ENCODE assay signal across 1 cellular context in genomic region chr17:77212081-77212832, GRCh38.
TF ChIP-seq lines count a peak whose summit lies in the region.

No MANE protein-coding gene starts in this region.

TF ChIP-seq in GM12878, 131 proteins besides CTCF, POLR2A, EP300 and RAD21 (continued from another document):
- TF ChIP-seq BCLAF1 (IDR thresholded peaks at IDR 0.05) (no peak), NR2F1 (conservative IDR thresholded peaks at IDR 0.05) (0 out of 2 replicates have a peak, but pooled peaks have one; percentile 36), RUNX3 (IDR thresholded peaks at IDR 0.05; ENCODE audit: low read length) (peak; percentile 90), RELA (IDR thresholded peaks at IDR 0.05; ENCODE audit: borderline replicate concordance, partially characterized antibody) (no peak), IKZF1 (conservative IDR thresholded peaks at IDR 0.05) (peak; percentile 84), STAT3 (IDR thresholded peaks at IDR 0.05; ENCODE audit: low read depth, low read length) (0 out of 2 replicates have a peak, but pooled peaks have one; percentile 45), EGR1 (IDR thresholded peaks at IDR 0.05; ENCODE audit: borderline replicate concordance in 1 of 2, low read depth in 2 of 2, low read length in 2 of 2) (0 out of 3 replicates have a peak, but pooled peaks of 1 of the 2 experiments have one; percentile 17), PKNOX1 (IDR thresholded peaks at IDR 0.05) (no peak), JUND (IDR thresholded peaks at IDR 0.05; ENCODE audit: low read depth, low read length) (peak; percentile 43; the same call in 1 of the 2 replicates), ZBED1 (IDR thresholded peaks at IDR 0.05; ENCODE audit: borderline replicate concordance) (peak; percentile 66; the same call in 1 of the 2 replicates), REST (IDR thresholded peaks at IDR 0.05; ENCODE audit: low read depth, low read length) (no peak), ZNF384 (IDR thresholded peaks at IDR 0.05; ENCODE audit: borderline replicate concordance, low read depth, low read length) (no peak), MEF2A (IDR thresholded peaks at IDR 0.05; ENCODE audit: insufficient read depth, low read depth, low read length) (peak; percentile 99), NKRF (conservative IDR thresholded peaks at IDR 0.05) (peak; percentile 24; the same call in 1 of the 2 replicates), MLLT1 (IDR thresholded peaks at IDR 0.05) (0 out of 2 replicates have a peak, but pooled peaks have one; percentile 21), SREBF2 (IDR thresholded peaks at IDR 0.05; ENCODE audit: low read length) (no peak), CREB1 (IDR thresholded peaks at IDR 0.05; ENCODE audit: low read depth) (no peak), CHD2 (IDR thresholded peaks at IDR 0.05; ENCODE audit: borderline replicate concordance, low read depth, low read length) (peak; percentile 58; the same call in 1 of the 2 replicates), IRF4 (IDR thresholded peaks at IDR 0.05; ENCODE audit: low read depth, low read length) (peak; percentile 93), BRCA1 (IDR thresholded peaks at IDR 0.05; ENCODE audit: low read depth, low read length) (no peak), RCOR1 (conservative IDR thresholded peaks at IDR 0.05; ENCODE audit: low read depth, low read length) (0 out of 2 replicates have a peak, but pooled peaks have one; percentile 46), RAD51 (IDR thresholded peaks at IDR 0.05) (no peak), YY1 (IDR thresholded peaks at IDR 0.05; ENCODE audit: low read depth, low read length) (peak; percentile 16; the same call in 1 of the 2 replicates), POLR2AphosphoS2 (IDR thresholded peaks at IDR 0.05; ENCODE audit: low read depth, low read length) (no peak)
